23 cellular contexts compared by ENCODE assay signal in the genomic region with DNA sequence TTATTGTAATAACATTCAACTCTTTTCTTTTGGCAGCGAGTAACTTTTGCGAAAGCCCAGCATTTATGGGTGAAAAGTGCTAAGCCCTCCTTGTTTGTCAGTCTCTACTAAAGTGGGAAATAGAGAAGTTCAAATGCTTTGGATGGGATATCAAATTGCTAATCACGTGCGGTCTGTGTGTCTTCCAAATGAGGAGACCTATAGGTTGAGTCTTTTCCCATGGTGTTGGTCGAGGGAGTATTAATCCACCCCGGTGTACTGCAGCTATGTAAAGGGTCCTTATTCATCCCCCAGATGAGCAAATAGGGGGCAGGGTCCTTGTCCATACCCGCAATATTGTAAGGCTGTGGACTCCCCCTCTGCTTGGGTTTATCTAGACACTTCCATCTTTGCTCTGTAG.
"Had no signal": no experiment of that assay in that cellular context is flagged by ENCODE, and none has a peak within 500 bp of the region (broad histone marks: within the 10 kb centered on the region; RNA-seq: fewer than 3 reads in every experiment).

No MANE protein-coding gene starts in this region.

- H3K27me3 ChIP-seq: body of pancreas, esophagus muscularis mucosa, gastrocnemius medialis, heart left ventricle, neural progenitor cell, testis, uterus had no signal

- H3K27me3 Mint-ChIP-seq: activated naive CD4-positive, alpha-beta T cell treated with anti-CD3 and anti-CD28 coated beads, Interleukin-2, amount 50 U/mL, for 24 hours; dendritic cell treated with granulocyte-macrophage colony-stimulating factor and Interleukin-4, amounts not matched to agents 40 ng/mL and 50 ng/mL, for 4 days; naive thymus-derived CD4-positive, alpha-beta T cell had no signal

- H3K36me3 Mint-ChIP-seq: memory B cell; stimulated activated naive B cell treated with anti-CD40 and anti-IgM and Interleukin-4, amounts not matched to agents 10 μg/mL and 1 μg/mL and 100 μg/mL, for 72 hours; WTC11 had no signal

- H3K4me1 ChIP-seq: uterus had no signal

- H3K4me3 ChIP-seq: body of pancreas, esophagus muscularis mucosa, heart left ventricle, neural progenitor cell, testis, uterus had no signal

- H3K4me1 Mint-ChIP-seq: memory B cell had no signal

- H3K36me3 ChIP-seq: gastrocnemius medialis, neural progenitor cell, uterus had no signal

- H3K27ac Mint-ChIP-seq: activated naive CD4-positive, alpha-beta T cell treated with anti-CD3 and anti-CD28 coated beads, Interleukin-2, amount 50 U/mL, for 24 hours; dendritic cell treated with granulocyte-macrophage colony-stimulating factor and Interleukin-4, amounts not matched to agents 40 ng/mL and 50 ng/mL, for 4 days; memory B cell; naive thymus-derived CD4-positive, alpha-beta T cell; neural progenitor cell; stimulated activated naive B cell treated with anti-CD40 and anti-IgM and Interleukin-4, amounts not matched to agents 10 μg/mL and 1 μg/mL and 100 μg/mL, for 72 hours; WTC11 had no signal

- ATAC-seq: body of pancreas; stimulated activated naive B cell treated with anti-CD40 and anti-IgM and Interleukin-4, amounts not matched to agents 10 μg/mL and 1 μg/mL and 100 μg/mL, for 72 hours; WTC11 had no signal

- H3K27ac ChIP-seq: body of pancreas, esophagus muscularis mucosa, gastrocnemius medialis, heart left ventricle, neural progenitor cell, testis, uterus had no signal

- DNase-seq: activated gamma-delta T cell treated with Interleukin-2 at 50 U/mL for 16 hours; activated T-cell treated with anti-CD3 and anti-CD28 coated beads, Interleukin-2, amount 50 U/mL, for 1 hour; effector CD8-positive, alpha-beta T cell; heart left ventricle; islet precursor cell; left cardiac atrium; naive thymus-derived CD4-positive, alpha-beta T cell; retina; stimulated activated CD4-positive, alpha-beta T cell treated with anti-CD3 and anti-CD28 coated beads, Interleukin-2, amount 100 ng/mL, for 48 hours; stimulated activated CD8-positive, alpha-beta memory T cell treated with anti-CD3 and anti-CD28 coated beads, Interleukin-4, amount 100 ng/mL, for 48 hours; stimulated activated naive B cell treated with anti-CD40 and anti-IgM and Interleukin-4, amounts not matched to agents 10 μg/mL and 1 μg/mL and 100 μg/mL, for 72 hours; T-helper 9 cell; testis; trophoblast cell; uterus had no signal

- H3K9me3 ChIP-seq: body of pancreas, esophagus muscularis mucosa, gastrocnemius medialis, heart left ventricle, testis, uterus had no signal

- H3K4me3 Mint-ChIP-seq: activated naive CD4-positive, alpha-beta T cell treated with anti-CD3 and anti-CD28 coated beads, Interleukin-2, amount 50 U/mL, for 24 hours; dendritic cell treated with granulocyte-macrophage colony-stimulating factor and Interleukin-4, amounts not matched to agents 40 ng/mL and 50 ng/mL, for 4 days; memory B cell; naive thymus-derived CD4-positive, alpha-beta T cell; neural progenitor cell; stimulated activated naive B cell treated with anti-CD40 and anti-IgM and Interleukin-4, amounts not matched to agents 10 μg/mL and 1 μg/mL and 100 μg/mL, for 72 hours; WTC11 had no signal

- H3K9me3 Mint-ChIP-seq: activated naive CD4-positive, alpha-beta T cell treated with anti-CD3 and anti-CD28 coated beads, Interleukin-2, amount 50 U/mL, for 24 hours; dendritic cell treated with granulocyte-macrophage colony-stimulating factor and Interleukin-4, amounts not matched to agents 40 ng/mL and 50 ng/mL, for 4 days; memory B cell; neural progenitor cell; stimulated activated naive B cell treated with anti-CD40 and anti-IgM and Interleukin-4, amounts not matched to agents 10 μg/mL and 1 μg/mL and 100 μg/mL, for 72 hours; WTC11 had no signal
